In genomic region chr7:143271240-143271639, GRCh38 we compare ENCODE assay signal across 35 cellular contexts. TPM values are rescaled to one million over a fixed set of nuclear protein-coding genes. Genes with fewer than 3 reads are reported as not detected.
"Had no signal": no experiment of that assay in that cellular context is flagged by ENCODE, and none has a peak within 500 bp of the region (broad histone marks: within the 10 kb centered on the region; RNA-seq: fewer than 3 reads in every experiment).

No MANE protein-coding gene starts in this region.

- H3K4me1 Mint-ChIP-seq: mesothelial cell of epicardium, nephron, neural progenitor cell had no signal

- H3K27me3 Mint-ChIP-seq: effector memory CD8-positive, alpha-beta T cell; naive B cell; stimulated activated memory B cell treated with anti-CD40 and anti-IgM and Interleukin-4, amounts not matched to agents 10 μg/mL and 1 μg/mL and 100 μg/mL, for 72 hours; type B pancreatic cell had no signal

- H3K4me1 ChIP-seq: esophagus squamous epithelium, left lung, neural progenitor cell, psoas muscle, sigmoid colon, testis, tibial artery had no signal

- H3K27ac ChIP-seq: esophagus squamous epithelium, heart right ventricle, left lung, neural progenitor cell, psoas muscle, sigmoid colon, testis, tibial artery had no signal

- H3K27me3 ChIP-seq: esophagus squamous epithelium, heart right ventricle, left lung, neural progenitor cell, sigmoid colon, testis, tibial artery had no signal

- H3K9me3 Mint-ChIP-seq: effector memory CD8-positive, alpha-beta T cell; mesothelial cell of epicardium; naive B cell; nephron; neural progenitor cell; stimulated activated memory B cell treated with anti-CD40 and anti-IgM and Interleukin-4, amounts not matched to agents 10 μg/mL and 1 μg/mL and 100 μg/mL, for 72 hours; type B pancreatic cell had no signal

- H3K9me3 ChIP-seq: esophagus squamous epithelium, heart right ventricle, left lung, mucosa of descending colon, psoas muscle, sigmoid colon, testis, tibial artery had no signal

- H3K36me3 ChIP-seq: neural progenitor cell had no signal

- ATAC-seq: effector memory CD8-positive, alpha-beta T cell; heart right ventricle; left cardiac atrium; left lung; mucosa of descending colon; psoas muscle; right cardiac atrium; stimulated activated memory B cell treated with anti-CD40 and anti-IgM and Interleukin-4, amounts not matched to agents 10 μg/mL and 1 μg/mL and 100 μg/mL, for 72 hours; stimulated activated naive CD8-positive, alpha-beta T cell treated with anti-CD3 and anti-CD28 coated beads, Interleukin-15, Interleukin-2, amounts not matched to agents 100 U/mL and 50 U/mL, for 24 hours had no signal

- H3K4me3 ChIP-seq: esophagus squamous epithelium, heart right ventricle, left lung, mucosa of descending colon, neural progenitor cell, psoas muscle, sigmoid colon, testis, tibial artery had no signal

- H3K27ac Mint-ChIP-seq: effector memory CD8-positive, alpha-beta T cell; mesothelial cell of epicardium; nephron; neural progenitor cell; stimulated activated memory B cell treated with anti-CD40 and anti-IgM and Interleukin-4, amounts not matched to agents 10 μg/mL and 1 μg/mL and 100 μg/mL, for 72 hours; type B pancreatic cell had no signal

- DNase-seq: cortex of kidney; effector memory CD8-positive, alpha-beta T cell; erythroblast; esophagus squamous epithelium; foreskin melanocyte; glutamatergic neuron; heart right ventricle; hippocampal formation; left cardiac atrium; left lung; mesenchymal stem cell; mucosa of descending colon; naive B cell; psoas muscle; right cardiac atrium; sigmoid colon; stimulated activated CD4-positive, alpha-beta T cell treated with anti-CD3 and anti-CD28 coated beads, Interleukin-2, amount 100 ng/mL, for 24 hours; stimulated activated CD4-positive, alpha-beta T cell treated with anti-CD3 and anti-CD28 coated beads, Interleukin-4, amount 100 ng/mL, for 24 hours; stimulated activated naive CD8-positive, alpha-beta T cell treated with anti-CD3 and anti-CD28 coated beads, Interleukin-15, Interleukin-2, amounts not matched to agents 100 U/mL and 50 U/mL, for 24 hours; substantia nigra; testis; tibial artery had no signal

- H3K4me3 Mint-ChIP-seq: effector memory CD8-positive, alpha-beta T cell; mesothelial cell of epicardium; naive B cell; nephron; neural progenitor cell; stimulated activated memory B cell treated with anti-CD40 and anti-IgM and Interleukin-4, amounts not matched to agents 10 μg/mL and 1 μg/mL and 100 μg/mL, for 72 hours; type B pancreatic cell had no signal

RNA-seq across cellular contexts. Expression of gene TMEM139, which starts 13.5 kb away (rescaled TPM):
- total RNA-seq: dermis microvascular lymphatic vessel endothelial cell, lung microvascular endothelial cell, osteocyte had no signal

RNA-seq across cellular contexts. Expression of gene CLCN1, which starts 44.7 kb away (rescaled TPM):
- total RNA-seq: dermis microvascular lymphatic vessel endothelial cell, heart right ventricle, kidney epithelial cell, left cardiac atrium, lower leg skin, lung microvascular endothelial cell, mucosa of descending colon, osteocyte, renal cortical epithelial cell, right cardiac atrium had no signal

RNA-seq across cellular contexts. Expression of gene TAS2R40, which starts 49.4 kb away (rescaled TPM):
- total RNA-seq: dermis microvascular lymphatic vessel endothelial cell, esophagus squamous epithelium, heart right ventricle, kidney epithelial cell, left cardiac atrium, left lung, lower leg skin, lung microvascular endothelial cell, mesothelial cell of epicardium, mucosa of descending colon, osteocyte, psoas muscle, renal cortical epithelial cell, right cardiac atrium, sigmoid colon, skeletal muscle tissue, testis, urinary bladder had no signal
